ENCODE assay signal across 2 cellular contexts in the genomic region with DNA sequence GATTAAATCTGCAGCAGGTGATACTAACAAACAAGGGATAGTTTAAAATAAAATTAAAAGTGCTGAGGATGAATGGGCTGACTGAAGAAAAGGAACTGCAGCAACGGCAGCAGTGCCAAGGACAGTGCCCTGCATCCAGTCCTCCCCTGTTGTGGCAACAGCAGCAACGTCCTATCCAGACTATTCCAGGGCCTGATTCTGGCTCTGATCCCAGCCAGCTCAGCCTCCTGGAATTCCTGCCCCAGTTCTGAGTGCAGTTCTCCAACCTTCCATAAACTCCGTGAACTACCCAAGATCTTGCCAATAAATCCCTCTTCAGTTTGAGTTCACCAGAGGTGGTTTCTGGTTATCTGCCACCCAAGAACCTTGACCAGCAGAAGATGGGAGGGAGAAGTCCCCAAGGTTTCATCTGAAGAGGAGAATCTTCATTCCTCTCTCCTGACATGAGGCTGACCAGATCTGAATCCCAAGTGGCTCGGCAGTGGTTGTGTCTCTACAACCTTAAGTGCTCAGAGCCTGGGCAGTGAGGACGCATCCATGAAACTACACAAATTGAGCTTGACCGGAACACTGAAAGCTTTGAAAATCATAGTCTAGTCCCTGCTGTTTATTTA.
TF ChIP-seq lines count a peak whose summit lies in the region.

No MANE protein-coding gene starts in this region.

TF ChIP-seq in HEK293, 187 proteins besides CTCF, POLR2A, EP300 and RAD21 (continued from another document):
- TF ChIP-seq, protein P1, sequence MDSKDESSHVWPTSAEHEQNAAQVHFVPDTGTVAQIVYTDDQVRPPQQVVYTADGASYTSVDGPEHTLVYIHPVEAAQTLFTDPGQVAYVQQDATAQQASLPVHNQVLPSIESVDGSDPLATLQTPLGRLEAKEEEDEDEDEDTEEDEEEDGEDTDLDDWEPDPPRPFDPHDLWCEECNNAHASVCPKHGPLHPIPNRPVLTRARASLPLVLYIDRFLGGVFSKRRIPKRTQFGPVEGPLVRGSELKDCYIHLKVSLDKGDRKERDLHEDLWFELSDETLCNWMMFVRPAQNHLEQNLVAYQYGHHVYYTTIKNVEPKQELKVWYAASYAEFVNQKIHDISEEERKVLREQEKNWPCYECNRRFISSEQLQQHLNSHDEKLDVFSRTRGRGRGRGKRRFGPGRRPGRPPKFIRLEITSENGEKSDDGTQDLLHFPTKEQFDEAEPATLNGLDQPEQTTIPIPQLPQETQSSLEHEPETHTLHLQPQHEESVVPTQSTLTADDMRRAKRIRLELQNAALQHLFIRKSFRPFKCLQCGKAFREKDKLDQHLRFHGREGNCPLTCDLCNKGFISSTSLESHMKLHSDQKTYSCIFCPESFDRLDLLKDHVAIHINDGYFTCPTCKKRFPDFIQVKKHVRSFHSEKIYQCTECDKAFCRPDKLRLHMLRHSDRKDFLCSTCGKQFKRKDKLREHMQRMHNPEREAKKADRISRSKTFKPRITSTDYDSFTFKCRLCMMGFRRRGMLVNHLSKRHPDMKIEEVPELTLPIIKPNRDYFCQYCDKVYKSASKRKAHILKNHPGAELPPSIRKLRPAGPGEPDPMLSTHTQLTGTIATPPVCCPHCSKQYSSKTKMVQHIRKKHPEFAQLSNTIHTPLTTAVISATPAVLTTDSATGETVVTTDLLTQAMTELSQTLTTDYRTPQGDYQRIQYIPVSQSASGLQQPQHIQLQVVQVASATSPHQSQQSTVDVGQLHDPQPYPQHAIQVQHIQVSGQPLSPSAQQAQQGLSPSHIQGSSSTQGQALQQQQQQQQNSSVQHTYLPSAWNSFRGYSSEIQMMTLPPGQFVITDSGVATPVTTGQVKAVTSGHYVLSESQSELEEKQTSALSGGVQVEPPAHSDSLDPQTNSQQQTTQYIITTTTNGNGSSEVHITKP (tag by site-specific recombination; IDR thresholded peaks at IDR 0.05), result no peak
- TF ChIP-seq ZBTB17 (tag by site-specific recombination; IDR thresholded peaks at IDR 0.05) (0 out of 2 replicates have a peak, but pooled peaks have one; percentile 17), GLIS2 (tag by site-specific recombination; IDR thresholded peaks at IDR 0.05) (no peak), ZNF121 (tag by site-specific recombination; IDR thresholded peaks at IDR 0.05) (no peak), ZNF600 (tag by site-specific recombination; IDR thresholded peaks at IDR 0.05) (peak; percentile 50; the same call in 1 of the 2 replicates), HOXA7 (CRISPR knock-in tag; IDR thresholded peaks at IDR 0.05; ENCODE audit: borderline replicate concordance) (no peak), PRDM1 (tag by site-specific recombination; IDR thresholded peaks at IDR 0.05) (no peak), ZBTB21 (tag by site-specific recombination; IDR thresholded peaks at IDR 0.05) (no peak), ZNF621 (tag by site-specific recombination; IDR thresholded peaks at IDR 0.05) (no peak)
- TF ChIP-seq, protein P2, sequence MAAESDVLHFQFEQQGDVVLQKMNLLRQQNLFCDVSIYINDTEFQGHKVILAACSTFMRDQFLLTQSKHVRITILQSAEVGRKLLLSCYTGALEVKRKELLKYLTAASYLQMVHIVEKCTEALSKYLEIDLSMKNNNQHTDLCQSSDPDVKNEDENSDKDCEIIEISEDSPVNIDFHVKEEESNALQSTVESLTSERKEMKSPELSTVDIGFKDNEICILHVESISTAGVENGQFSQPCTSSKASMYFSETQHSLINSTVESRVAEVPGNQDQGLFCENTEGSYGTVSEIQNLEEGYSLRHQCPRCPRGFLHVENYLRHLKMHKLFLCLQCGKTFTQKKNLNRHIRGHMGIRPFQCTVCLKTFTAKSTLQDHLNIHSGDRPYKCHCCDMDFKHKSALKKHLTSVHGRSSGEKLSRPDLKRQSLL (tag by site-specific recombination; IDR thresholded peaks at IDR 0.05), result no peak

TF ChIP-seq in GM23338, 12 proteins besides CTCF, POLR2A, EP300 and RAD21 (continued from another document):
- TF ChIP-seq, protein P3, sequence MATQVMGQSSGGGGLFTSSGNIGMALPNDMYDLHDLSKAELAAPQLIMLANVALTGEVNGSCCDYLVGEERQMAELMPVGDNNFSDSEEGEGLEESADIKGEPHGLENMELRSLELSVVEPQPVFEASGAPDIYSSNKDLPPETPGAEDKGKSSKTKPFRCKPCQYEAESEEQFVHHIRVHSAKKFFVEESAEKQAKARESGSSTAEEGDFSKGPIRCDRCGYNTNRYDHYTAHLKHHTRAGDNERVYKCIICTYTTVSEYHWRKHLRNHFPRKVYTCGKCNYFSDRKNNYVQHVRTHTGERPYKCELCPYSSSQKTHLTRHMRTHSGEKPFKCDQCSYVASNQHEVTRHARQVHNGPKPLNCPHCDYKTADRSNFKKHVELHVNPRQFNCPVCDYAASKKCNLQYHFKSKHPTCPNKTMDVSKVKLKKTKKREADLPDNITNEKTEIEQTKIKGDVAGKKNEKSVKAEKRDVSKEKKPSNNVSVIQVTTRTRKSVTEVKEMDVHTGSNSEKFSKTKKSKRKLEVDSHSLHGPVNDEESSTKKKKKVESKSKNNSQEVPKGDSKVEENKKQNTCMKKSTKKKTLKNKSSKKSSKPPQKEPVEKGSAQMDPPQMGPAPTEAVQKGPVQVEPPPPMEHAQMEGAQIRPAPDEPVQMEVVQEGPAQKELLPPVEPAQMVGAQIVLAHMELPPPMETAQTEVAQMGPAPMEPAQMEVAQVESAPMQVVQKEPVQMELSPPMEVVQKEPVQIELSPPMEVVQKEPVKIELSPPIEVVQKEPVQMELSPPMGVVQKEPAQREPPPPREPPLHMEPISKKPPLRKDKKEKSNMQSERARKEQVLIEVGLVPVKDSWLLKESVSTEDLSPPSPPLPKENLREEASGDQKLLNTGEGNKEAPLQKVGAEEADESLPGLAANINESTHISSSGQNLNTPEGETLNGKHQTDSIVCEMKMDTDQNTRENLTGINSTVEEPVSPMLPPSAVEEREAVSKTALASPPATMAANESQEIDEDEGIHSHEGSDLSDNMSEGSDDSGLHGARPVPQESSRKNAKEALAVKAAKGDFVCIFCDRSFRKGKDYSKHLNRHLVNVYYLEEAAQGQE (IDR thresholded peaks at IDR 0.05; ENCODE audit: unreplicated experiment), result no peak
- TF ChIP-seq, protein P4, sequence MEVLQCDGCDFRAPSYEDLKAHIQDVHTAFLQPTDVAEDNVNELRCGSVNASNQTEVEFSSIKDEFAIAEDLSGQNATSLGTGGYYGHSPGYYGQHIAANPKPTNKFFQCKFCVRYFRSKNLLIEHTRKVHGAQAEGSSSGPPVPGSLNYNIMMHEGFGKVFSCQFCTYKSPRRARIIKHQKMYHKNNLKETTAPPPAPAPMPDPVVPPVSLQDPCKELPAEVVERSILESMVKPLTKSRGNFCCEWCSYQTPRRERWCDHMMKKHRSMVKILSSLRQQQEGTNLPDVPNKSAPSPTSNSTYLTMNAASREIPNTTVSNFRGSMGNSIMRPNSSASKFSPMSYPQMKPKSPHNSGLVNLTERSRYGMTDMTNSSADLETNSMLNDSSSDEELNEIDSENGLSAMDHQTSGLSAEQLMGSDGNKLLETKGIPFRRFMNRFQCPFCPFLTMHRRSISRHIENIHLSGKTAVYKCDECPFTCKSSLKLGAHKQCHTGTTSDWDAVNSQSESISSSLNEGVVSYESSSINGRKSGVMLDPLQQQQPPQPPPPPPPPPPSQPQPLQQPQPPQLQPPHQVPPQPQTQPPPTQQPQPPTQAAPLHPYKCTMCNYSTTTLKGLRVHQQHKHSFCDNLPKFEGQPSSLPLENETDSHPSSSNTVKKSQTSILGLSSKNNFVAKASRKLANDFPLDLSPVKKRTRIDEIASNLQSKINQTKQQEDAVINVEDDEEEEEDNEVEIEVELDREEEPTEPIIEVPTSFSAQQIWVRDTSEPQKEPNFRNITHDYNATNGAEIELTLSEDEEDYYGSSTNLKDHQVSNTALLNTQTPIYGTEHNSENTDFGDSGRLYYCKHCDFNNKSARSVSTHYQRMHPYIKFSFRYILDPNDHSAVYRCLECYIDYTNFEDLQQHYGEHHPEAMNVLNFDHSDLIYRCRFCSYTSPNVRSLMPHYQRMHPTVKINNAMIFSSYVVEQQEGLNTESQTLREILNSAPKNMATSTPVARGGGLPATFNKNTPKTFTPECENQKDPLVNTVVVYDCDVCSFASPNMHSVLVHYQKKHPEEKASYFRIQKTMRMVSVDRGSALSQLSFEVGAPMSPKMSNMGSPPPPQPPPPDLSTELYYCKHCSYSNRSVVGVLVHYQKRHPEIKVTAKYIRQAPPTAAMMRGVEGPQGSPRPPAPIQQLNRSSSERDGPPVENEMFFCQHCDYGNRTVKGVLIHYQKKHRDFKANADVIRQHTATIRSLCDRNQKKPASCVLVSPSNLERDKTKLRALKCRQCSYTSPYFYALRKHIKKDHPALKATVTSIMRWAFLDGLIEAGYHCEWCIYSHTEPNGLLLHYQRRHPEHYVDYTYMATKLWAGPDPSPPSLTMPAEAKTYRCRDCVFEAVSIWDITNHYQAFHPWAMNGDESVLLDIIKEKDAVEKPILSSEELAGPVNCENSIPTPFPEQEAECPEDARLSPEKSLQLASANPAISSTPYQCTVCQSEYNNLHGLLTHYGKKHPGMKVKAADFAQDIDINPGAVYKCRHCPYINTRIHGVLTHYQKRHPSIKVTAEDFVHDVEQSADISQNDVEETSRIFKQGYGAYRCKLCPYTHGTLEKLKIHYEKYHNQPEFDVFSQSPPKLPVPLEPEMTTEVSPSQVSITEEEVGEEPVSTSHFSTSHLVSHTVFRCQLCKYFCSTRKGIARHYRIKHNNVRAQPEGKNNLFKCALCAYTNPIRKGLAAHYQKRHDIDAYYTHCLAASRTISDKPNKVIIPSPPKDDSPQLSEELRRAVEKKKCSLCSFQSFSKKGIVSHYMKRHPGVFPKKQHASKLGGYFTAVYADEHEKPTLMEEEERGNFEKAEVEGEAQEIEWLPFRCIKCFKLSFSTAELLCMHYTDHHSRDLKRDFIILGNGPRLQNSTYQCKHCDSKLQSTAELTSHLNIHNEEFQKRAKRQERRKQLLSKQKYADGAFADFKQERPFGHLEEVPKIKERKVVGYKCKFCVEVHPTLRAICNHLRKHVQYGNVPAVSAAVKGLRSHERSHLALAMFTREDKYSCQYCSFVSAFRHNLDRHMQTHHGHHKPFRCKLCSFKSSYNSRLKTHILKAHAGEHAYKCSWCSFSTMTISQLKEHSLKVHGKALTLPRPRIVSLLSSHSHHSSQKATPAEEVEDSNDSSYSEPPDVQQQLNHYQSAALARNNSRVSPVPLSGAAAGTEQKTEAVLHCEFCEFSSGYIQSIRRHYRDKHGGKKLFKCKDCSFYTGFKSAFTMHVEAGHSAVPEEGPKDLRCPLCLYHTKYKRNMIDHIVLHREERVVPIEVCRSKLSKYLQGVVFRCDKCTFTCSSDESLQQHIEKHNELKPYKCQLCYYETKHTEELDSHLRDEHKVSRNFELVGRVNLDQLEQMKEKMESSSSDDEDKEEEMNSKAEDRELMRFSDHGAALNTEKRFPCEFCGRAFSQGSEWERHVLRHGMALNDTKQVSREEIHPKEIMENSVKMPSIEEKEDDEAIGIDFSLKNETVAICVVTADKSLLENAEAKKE (CRISPR knock-in tag; IDR thresholded peaks at IDR 0.05), result no peak
- TF ChIP-seq NANOG (IDR thresholded peaks at IDR 0.05; ENCODE audit: borderline replicate concordance) (no peak), ZNF114 (CRISPR knock-in tag; IDR thresholded peaks at IDR 0.05) (no peak), CREB1 (CRISPR knock-in tag; IDR thresholded peaks at IDR 0.05; ENCODE audit: low read depth) (no peak), EZH2 (IDR thresholded peaks at IDR 0.05; ENCODE audit: low read depth, unreplicated experiment) (no peak)
